In genomic region chr10:77510294-77510693, GRCh38 we compare ENCODE assay signal across 24 cellular contexts.
"Had no signal": no experiment of that assay in that cellular context is flagged by ENCODE, and none has a peak within 500 bp of the region (broad histone marks: within the 10 kb centered on the region; RNA-seq: fewer than 3 reads in every experiment).

No MANE protein-coding gene starts in this region.

- ATAC-seq: activated T-helper 17 cell treated with anti-CD3 and anti-CD28 coated beads, Interleukin-2, amount 50 U/mL, for 72 hours; PC-3; T-cell had no signal

- H3K27ac Mint-ChIP-seq: activated CD4-positive, alpha-beta memory T cell treated with anti-CD3 and anti-CD28 coated beads, Interleukin-2, amount 10 ng/mL, durations not matched to agents 7 days and 5 days; activated naive CD4-positive, alpha-beta T cell treated with anti-CD3 and anti-CD28 coated beads, Interleukin-2, amount 10 ng/mL, durations not matched to agents 7 days and 5 days; activated naive CD8-positive, alpha-beta T cell treated with anti-CD3 and anti-CD28 coated beads for 36 hours; activated T-helper 17 cell treated with anti-CD3 and anti-CD28 coated beads, Interleukin-2, amount 50 U/mL, for 72 hours; T-cell had no signal

- H3K4me1 Mint-ChIP-seq: activated CD4-positive, alpha-beta memory T cell treated with anti-CD3 and anti-CD28 coated beads, Interleukin-2, amount 10 ng/mL, durations not matched to agents 7 days and 5 days; activated naive CD4-positive, alpha-beta T cell treated with anti-CD3 and anti-CD28 coated beads, Interleukin-2, amount 10 ng/mL, durations not matched to agents 7 days and 5 days; activated naive CD8-positive, alpha-beta T cell treated with anti-CD3 and anti-CD28 coated beads for 36 hours; activated T-helper 17 cell treated with anti-CD3 and anti-CD28 coated beads, Interleukin-2, amount 50 U/mL, for 72 hours; T-cell had no signal

- H3K36me3 Mint-ChIP-seq: activated naive CD4-positive, alpha-beta T cell treated with anti-CD3 and anti-CD28 coated beads, Interleukin-2, amount 10 ng/mL, durations not matched to agents 7 days and 5 days; activated naive CD8-positive, alpha-beta T cell treated with anti-CD3 and anti-CD28 coated beads for 36 hours; T-cell had no signal

- H3K4me3 Mint-ChIP-seq: activated CD4-positive, alpha-beta memory T cell treated with anti-CD3 and anti-CD28 coated beads, Interleukin-2, amount 10 ng/mL, durations not matched to agents 7 days and 5 days; activated naive CD4-positive, alpha-beta T cell treated with anti-CD3 and anti-CD28 coated beads, Interleukin-2, amount 10 ng/mL, durations not matched to agents 7 days and 5 days; activated naive CD8-positive, alpha-beta T cell treated with anti-CD3 and anti-CD28 coated beads for 36 hours; activated T-helper 17 cell treated with anti-CD3 and anti-CD28 coated beads, Interleukin-2, amount 50 U/mL, for 72 hours; T-cell had no signal

- DNase-seq: activated CD4-positive, alpha-beta memory T cell treated with anti-CD3 and anti-CD28 coated beads, Interleukin-2, amount 10 ng/mL, durations not matched to agents 7 days and 5 days; activated CD4-positive, alpha-beta T cell treated with anti-CD3 and anti-CD28 coated beads, Interleukin-2, amount 50 U/mL, for 1 hour; activated CD4-positive, CD25-positive, alpha-beta regulatory T cell; activated gamma-delta T cell treated with Interleukin-2 at 50 U/mL for 16 hours; activated naive CD4-positive, alpha-beta T cell treated with anti-CD3 and anti-CD28 coated beads, Interleukin-2, amount 10 ng/mL, durations not matched to agents 7 days and 5 days; activated naive CD8-positive, alpha-beta T cell treated with anti-CD3 and anti-CD28 coated beads for 36 hours; activated T-cell treated with anti-CD3 and anti-CD28 coated beads for 4 hours; activated T-cell treated with anti-CD3 and anti-CD28 coated beads, Interleukin-2, amount 50 U/mL, for 48 hours; brain microvascular endothelial cell; MV-4-11; NCI-H1105; NCI-H1436; NCI-H1694 treated with DMSO at 0.1 percent for 48 hours; NCI-H2029 treated with DMSO at 0.1 percent for 48 hours; NCI-H2171 treated with DMSO at 0.1 percent for 48 hours; NCI-H226; NCI-H69; NK-92 treated with Interleukin-12 subunit alpha and Interleukin-12 subunit beta, amount 100 ng/mL, for 24 hours; PC-3; SHP77 treated with DMSO at 0.1 percent for 48 hours; T-cell; T-helper 2 cell; T1000 had no signal

- H3K9me3 Mint-ChIP-seq: activated CD4-positive, alpha-beta memory T cell treated with anti-CD3 and anti-CD28 coated beads, Interleukin-2, amount 10 ng/mL, durations not matched to agents 7 days and 5 days; activated naive CD4-positive, alpha-beta T cell treated with anti-CD3 and anti-CD28 coated beads, Interleukin-2, amount 10 ng/mL, durations not matched to agents 7 days and 5 days; activated naive CD8-positive, alpha-beta T cell treated with anti-CD3 and anti-CD28 coated beads for 36 hours; activated T-helper 17 cell treated with anti-CD3 and anti-CD28 coated beads, Interleukin-2, amount 50 U/mL, for 72 hours; T-cell had no signal
